Comparison of ENCODE assay signal across 8 cellular contexts in the genomic region with DNA sequence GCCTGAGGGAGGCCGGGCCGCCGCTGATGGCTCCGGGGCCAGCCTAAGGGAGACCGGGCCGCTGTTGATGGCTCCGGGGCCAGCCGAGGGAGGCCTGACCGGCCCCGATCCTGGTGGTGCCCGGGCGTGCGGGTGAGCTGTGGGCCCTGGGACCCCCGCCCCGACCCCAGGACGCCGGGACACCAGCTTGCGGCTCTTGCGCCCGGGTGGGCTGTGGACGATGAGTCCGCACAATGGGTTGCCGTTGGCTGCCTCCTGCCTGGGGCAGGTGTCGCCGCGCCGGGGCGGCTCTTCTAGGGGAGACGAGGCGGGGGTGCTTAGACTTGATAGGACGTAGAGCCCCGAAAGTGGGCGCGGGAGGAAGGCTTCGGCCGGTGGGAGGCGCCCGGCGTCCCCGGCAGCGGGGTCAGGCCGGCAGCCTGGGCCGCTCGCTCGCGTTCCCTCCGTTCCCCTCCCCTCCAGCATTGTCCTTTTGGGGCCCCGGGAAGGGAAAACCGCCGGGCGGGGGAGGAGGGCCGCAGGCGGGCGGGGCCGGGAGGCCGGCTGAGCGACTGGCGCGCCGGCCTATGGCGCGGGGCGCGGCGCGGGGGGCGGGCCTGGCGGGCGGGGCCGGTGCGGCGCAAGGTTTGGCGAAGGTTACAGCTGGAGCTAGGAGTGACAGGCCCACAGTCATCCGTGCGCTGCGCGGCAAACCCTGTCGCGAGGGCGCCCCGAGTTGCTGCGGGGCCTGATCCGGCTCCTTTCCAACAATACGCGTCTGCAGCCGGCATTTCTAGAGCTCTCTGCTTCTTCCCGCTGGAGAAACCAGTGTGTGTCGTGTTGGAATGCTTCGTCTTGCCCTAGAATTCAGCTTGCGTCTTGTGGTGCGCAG. TPM values are rescaled to one million over a fixed set of nuclear protein-coding genes. Genes with fewer than 3 reads are reported as not detected.
A peak's percentile ranks its signal among the peaks of the same experiment; 100 is the strongest.
DNase-seq lines count a peak whose midpoint lies in the region; ATAC-seq and TF ChIP-seq lines count a peak whose summit lies in the region.

No MANE protein-coding gene starts in this region.

- TF ChIP-seq CTCF in PC-9 (conservative IDR thresholded peaks at IDR 0.05) (no peak), esophagus muscularis mucosa (IDR thresholded peaks at IDR 0.05) (peak in 1 of 3 experiments; percentile 19)

- H3K27ac ChIP-seq in PC-9 = peak overlapping the region; percentile 75
- peak overlapping the region; percentile 100 for H3K27ac ChIP-seq in esophagus muscularis mucosa (replicated peaks in 1 of 4)

- peaks cover 62% of the 10 kb centered on the region for H3K4me1 Mint-ChIP-seq in activated T-cell treated with anti-CD3 and anti-CD28 coated beads, Interleukin-2, amount 50 U/mL, for 72 hours (ENCODE audit: low read depth)

- H3K4me1 ChIP-seq in PC-9 (replicated peaks; ENCODE audit: insufficient read depth) (peaks cover 41% of the 10 kb centered on the region), esophagus muscularis mucosa (peaks cover 34 to 56% (median 55%) of the 10 kb centered on the region in 4 donors)

- H3F3A ChIP-seq in PC-9 (ENCODE audit: insufficient read depth, low read depth) = peaks cover 18% of the 10 kb centered on the region; the same call in 1 of the 2 replicates

- peak; percentile 72 for ATAC-seq in GM21515 (IDR thresholded peaks at IDR 0.05; ENCODE audit: unreplicated experiment)
- ATAC-seq in activated T-cell treated with anti-CD3 and anti-CD28 coated beads, Interleukin-2, amount 50 U/mL, for 72 hours (replicated peaks in 1 of 2) = peak; percentile 79

- peak; percentile 38 for TF ChIP-seq POLR2A in esophagus muscularis mucosa (IDR thresholded peaks at IDR 0.05; ENCODE audit: low read depth)

- H2AFZ ChIP-seq in PC-9 = 0 out of 2 replicates have a peak overlapping the region, but pooled peaks have one; percentile 73

- H3K27me3 ChIP-seq in PC-9 (ENCODE audit: insufficient read depth, low read depth) (no peaks in the 10 kb centered on the region), esophagus muscularis mucosa (peaks cover 0 to 5% (median 0%) of the 10 kb centered on the region in 4 donors)

- no peaks in the 10 kb centered on the region for H3K9me2 ChIP-seq in PC-9 (ENCODE audit: insufficient read depth)

- CTCF ChIA-PET in PC-9 (lab: Charles Lee) = interaction anchor here (0.6 kb wide), 1 partner anchor 100 kb away, joined by 3 read pairs; no protein-coding TSS in a partner anchor

- peak; percentile 91 for DNase-seq in DMS53 treated with DMSO at 0.1 percent for 48 hours (lab: John Stamatoyannopoulos, UW; ENCODE audit: unreplicated experiment)
- DNase-seq in HuH-7 (ENCODE audit: low spot score) = peak; percentile 91
- peak; percentile 59 to 91 for DNase-seq in PC-9
- peak; percentile 89 to 93 for DNase-seq in activated T-cell treated with anti-CD3 and anti-CD28 coated beads, Interleukin-2, amount 50 U/mL, for 72 hours
- peak; percentile 95 for DNase-seq in esophagus muscularis mucosa (ENCODE audit: extremely low spot score)
- peak; percentile 94 for DNase-seq in myocyte (ENCODE audit: low read depth)
- peak; percentile 69 to 86 for DNase-seq in stimulated activated CD8-positive, alpha-beta memory T cell treated with anti-CD3 and anti-CD28 coated beads, Interleukin-7, amount 100 ng/mL, for 4 hours (ENCODE audit: low read depth in 2 of 2)

- intact Hi-C loops in PC-9 (cut with micrococcal nuclease; ENCODE audit: unreplicated experiment) = loop anchor here (2.0 to 5.0 kb wide), 3 partner anchors 63 to 284 kb away; partner anchors contain the start of gene GRPEL1
- intact Hi-C loops in esophagus muscularis mucosa (cut with DNase I) = loop anchor here (2.0 to 10.0 kb wide), 3 partner anchors 67 to 261 kb away; partner anchors contain the start of genes BLOC1S4 and TADA2B

- 3% methylated on average over 6 of the region's 91 CpGs for WGBS in esophagus muscularis mucosa

- no peaks in the 10 kb centered on the region for H3K27me3 Mint-ChIP-seq in activated T-cell treated with anti-CD3 and anti-CD28 coated beads, Interleukin-2, amount 50 U/mL, for 72 hours (ENCODE audit: low read depth)

- POLR2A ChIA-PET in PC-9 (lab: Charles Lee; ENCODE audit: unreplicated experiment) = interaction anchor here (0.7 kb wide), 1 partner anchor 13 kb away, joined by 3 read pairs; no protein-coding TSS in a partner anchor

- peak overlapping the region; percentile 80 for H3K27ac Mint-ChIP-seq in activated T-cell treated with anti-CD3 and anti-CD28 coated beads, Interleukin-2, amount 50 U/mL, for 72 hours

- H3K9me3 Mint-ChIP-seq in activated T-cell treated with anti-CD3 and anti-CD28 coated beads, Interleukin-2, amount 50 U/mL, for 72 hours = no peaks in the 10 kb centered on the region

- H3K79me2 ChIP-seq in PC-9 (ENCODE audit: low read depth) = peaks cover 52% of the 10 kb centered on the region

- TF ChIP-seq EP300 in esophagus muscularis mucosa (IDR thresholded peaks at IDR 0.05) = no peak

- H3K4me3 ChIP-seq in PC-9 (peak overlapping the region; percentile 94), esophagus muscularis mucosa (peak overlapping the region; percentile 96 to 100 (median 98))

- peak overlapping the region; percentile 95 for H3K4me2 ChIP-seq in PC-9

- H3K36me3 Mint-ChIP-seq in activated T-cell treated with anti-CD3 and anti-CD28 coated beads, Interleukin-2, amount 50 U/mL, for 72 hours (ENCODE audit: insufficient read depth in 2 of 2) = peaks cover 0 to 5% of the 10 kb centered on the region in 2 donors

- TSS peak; percentile 48 for BruUV-seq in PC-9 (replicated peaks; lab: Mats Ljungman, UMichigan)

- H3K4me3 Mint-ChIP-seq in activated T-cell treated with anti-CD3 and anti-CD28 coated beads, Interleukin-2, amount 50 U/mL, for 72 hours = peak overlapping the region; percentile 88 to 96

- H3K9me3 ChIP-seq in PC-9 (ENCODE audit: insufficient read depth, low read depth) = no peaks in the 10 kb centered on the region
- H3K9me3 ChIP-seq in esophagus muscularis mucosa = no peaks in the 10 kb centered on the region

- H3K36me3 ChIP-seq in PC-9 (ENCODE audit: low read depth) (no peaks in the 10 kb centered on the region; the same call in 1 of the 2 replicates), esophagus muscularis mucosa (no peaks in the 10 kb centered on the region)

- peaks cover 44% of the 10 kb centered on the region for H4K20me1 ChIP-seq in PC-9 (ENCODE audit: insufficient read depth)

RNA-seq across cellular contexts. Expression of gene KIAA0232, which starts 0.8 kb away (rescaled TPM):
- 21.5 and 24.7 TPM in 2 replicates for total RNA-seq in PC-9 (2021)
- 10 to 100 TPM; 16.8 to 19.5 TPM for total RNA-seq in activated T-cell treated with anti-CD3 and anti-CD28 coated beads, Interleukin-2, amount 50 U/mL, for 72 hours
- total RNA-seq in esophagus muscularis mucosa = 10 to 100 TPM; 34.6 to 54.0 (median 47.8) TPM
- 64.2 and 73.7 TPM in 2 replicates for total RNA-seq in myocyte
- polyA plus RNA-seq in myocyte (2012) = 16.5 TPM

Comparison
In these comparisons a context has a peak if more than half of its experiments do, and no peak if none do; other contexts are left out.
1. Peak in every context shown above with its lines: DNase-seq, ATAC-seq, H3K4me3 ChIP-seq and H3K27ac ChIP-seq.